ENCODE assay signal across 9 cellular contexts in the genomic region with DNA sequence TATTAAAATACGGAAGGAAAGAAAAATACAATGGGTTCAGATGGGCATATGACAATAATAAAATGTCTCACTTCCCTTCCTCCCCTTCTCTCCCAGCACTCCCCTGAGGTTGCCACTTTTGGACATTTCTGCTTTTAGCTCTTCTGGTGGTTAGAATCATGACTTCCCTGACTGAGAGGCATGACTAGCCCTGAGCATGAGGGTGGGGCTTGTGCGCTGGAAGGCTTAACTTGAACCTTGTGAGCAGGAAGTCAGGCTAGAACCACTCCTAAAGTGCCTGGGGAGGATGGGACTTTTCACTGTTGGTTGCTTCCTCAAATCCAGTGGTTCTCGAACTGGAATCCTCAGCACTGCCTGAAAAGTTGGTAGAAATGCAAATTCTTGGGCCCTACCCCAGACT. TPM values are rescaled to one million over a fixed set of nuclear protein-coding genes. Genes with fewer than 3 reads are reported as not detected.
DNase-seq lines count a peak whose midpoint lies in the region; ATAC-seq and TF ChIP-seq lines count a peak whose summit lies in the region.
"Had no signal": no experiment of that assay in that cellular context is flagged by ENCODE, and none has a peak within 500 bp of the region (broad histone marks: within the 10 kb centered on the region; RNA-seq: fewer than 3 reads in every experiment).

No MANE protein-coding gene starts in this region.

- no peak overlapping the region for H2AFZ ChIP-seq in PC-9

- no peak for TF ChIP-seq CTCF in PC-9 (conservative IDR thresholded peaks at IDR 0.05)

- no peaks in the 10 kb centered on the region for H3K27me3 Mint-ChIP-seq in T-helper 17 cell

- H4K20me1 ChIP-seq in PC-9 (ENCODE audit: insufficient read depth): no peaks in the 10 kb centered on the region

- no peaks in the 10 kb centered on the region for H3K79me2 ChIP-seq in PC-9 (ENCODE audit: low read depth)

- H3K4me3 Mint-ChIP-seq in T-helper 17 cell: no peak overlapping the region
- H3K4me3 Mint-ChIP-seq: neural crest cell had no signal

- H3K4me2 ChIP-seq in PC-9: no peak overlapping the region

- no peak overlapping the region for H3K4me3 ChIP-seq in PC-9

- POLR2A ChIA-PET in PC-9 (lab: Charles Lee; ENCODE audit: unreplicated experiment): no interaction called here

- H3F3A ChIP-seq in PC-9 (ENCODE audit: insufficient read depth, low read depth): no peaks in the 10 kb centered on the region

- H3K4me1 ChIP-seq in PC-9 (replicated peaks; ENCODE audit: insufficient read depth): no peaks in the 10 kb centered on the region

- H3K27me3 ChIP-seq in PC-9 (ENCODE audit: insufficient read depth, low read depth): no peaks in the 10 kb centered on the region

- CTCF ChIA-PET in PC-9 (lab: Charles Lee): no interaction called here

- H3K4me1 Mint-ChIP-seq in T-helper 17 cell: peaks cover 53% of the 10 kb centered on the region
- H3K4me1 Mint-ChIP-seq: neural crest cell had no signal

- H3K9me3 ChIP-seq in T-helper 17 cell (ENCODE audit: control insufficient read depth, low read length, poor library complexity, severe bottlenecking) (no peaks in the 10 kb centered on the region), PC-9 (ENCODE audit: insufficient read depth, low read depth) (no peaks in the 10 kb centered on the region)

- peak overlapping the region; percentile 92 for H3K27ac Mint-ChIP-seq in T-helper 17 cell

- no peaks in the 10 kb centered on the region for H3K36me3 ChIP-seq in PC-9 (ENCODE audit: low read depth)

- no peak overlapping the region for H3K27ac ChIP-seq in PC-9

- H3K9me2 ChIP-seq in PC-9 (ENCODE audit: insufficient read depth): no peaks in the 10 kb centered on the region

- intact Hi-C loops in PC-9 (cut with micrococcal nuclease; ENCODE audit: unreplicated experiment): loop anchor here (2.0 to 10.0 kb wide), 2 partner anchors 252 to 590 kb away; no protein-coding TSS in a partner anchor

- H3K36me3 Mint-ChIP-seq in T-helper 17 cell (ENCODE audit: low read depth): no peaks in the 10 kb centered on the region

- no TSS peak for BruUV-seq in PC-9 (replicated peaks; lab: Mats Ljungman, UMichigan)

- ATAC-seq in GM19351 (IDR thresholded peaks at IDR 0.05; ENCODE audit: unreplicated experiment) (peak; percentile 74), HG03139 (IDR thresholded peaks at IDR 0.05; ENCODE audit: unreplicated experiment) (peak; percentile 77), T-helper 17 cell (peak; percentile 71), left lobe of liver (peak; percentile 66)

- peak; percentile 95 for DNase-seq in CD1c-positive myeloid dendritic cell (ENCODE audit: extremely low spot score)
- no peak for DNase-seq in T-helper 17 cell
- DNase-seq in left lobe of liver (ENCODE audit: low spot score): no peak
- DNase-seq in NCI-H446 (lab: John Stamatoyannopoulos, UW): no peak
- DNase-seq in PC-9: no peak
- no peak for DNase-seq in NCI-H1105 treated with DMSO at 0.1 percent for 48 hours (lab: John Stamatoyannopoulos, UW)

RNA-seq across cellular contexts. Expression of a gene that starts 19.7 kb away (rescaled TPM):
- total RNA-seq in T-helper 17 cell (10 to 100 TPM; 75.6 to 90.6 TPM), left lobe of liver (4.7 TPM), PC-9 (2021) (not detected in 2 replicates)

Comparison
In these comparisons a context has a peak if more than half of its experiments do, and no peak if none do; other contexts are left out.
1. RNA of a gene that starts 19.7 kb away (total RNA-seq): 75.6 to 90.6 TPM in T-helper 17 cell; 4.7 TPM in left lobe of liver (single experiment) and not detected in PC-9; every median in the first group is over 10 times any median in the second.
2. Peak in every context shown above with its lines, with median percentiles within 50 percentile points of each other: ATAC-seq.